26 cellular contexts compared by ENCODE assay signal in the genomic region with DNA sequence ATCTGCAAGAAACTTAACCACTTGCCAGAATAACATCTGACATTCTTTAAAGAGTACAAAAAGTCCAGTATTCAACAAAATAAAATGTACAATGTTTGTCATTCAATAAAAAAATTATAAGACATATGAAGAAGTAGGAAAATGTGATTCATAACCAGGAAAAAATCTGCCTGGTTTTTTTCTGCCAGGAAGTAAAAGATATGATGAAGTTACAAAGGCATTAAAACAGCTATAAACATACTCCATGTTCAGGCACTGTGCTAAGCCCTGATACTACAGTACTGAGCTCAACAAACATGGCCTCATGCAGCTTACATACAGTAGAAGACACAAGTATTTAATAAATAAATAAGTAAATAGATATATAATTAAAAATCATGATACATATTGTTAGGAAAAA.
"Had no signal": no experiment of that assay in that cellular context is flagged by ENCODE, and none has a peak within 500 bp of the region (broad histone marks: within the 10 kb centered on the region; RNA-seq: fewer than 3 reads in every experiment).

No MANE protein-coding gene starts in this region.

- H3K27me3 Mint-ChIP-seq: activated CD4-positive, alpha-beta memory T cell treated with anti-CD3 and anti-CD28 coated beads for 36 hours; activated CD4-positive, alpha-beta T cell treated with anti-CD3 and anti-CD28 coated beads, Interleukin-2, amount 10 ng/mL, durations not matched to agents 7 days and 5 days; activated naive CD4-positive, alpha-beta T cell treated with anti-CD3 and anti-CD28 coated beads, Interleukin-2, amount 10 ng/mL, durations not matched to agents 7 days and 5 days; activated naive CD8-positive, alpha-beta T cell treated with anti-CD3 and anti-CD28 coated beads for 36 hours; activated T-helper 17 cell treated with anti-CD3 and anti-CD28 coated beads, Interleukin-2, amount 50 U/mL, for 72 hours; T-helper 17 cell had no signal

- H3K4me3 Mint-ChIP-seq: activated B cell treated with CpG ODN at 0.5 μM for 24 hours; activated CD4-positive, alpha-beta memory T cell treated with anti-CD3 and anti-CD28 coated beads for 36 hours; activated CD4-positive, alpha-beta T cell treated with anti-CD3 and anti-CD28 coated beads, Interleukin-2, amount 10 ng/mL, durations not matched to agents 7 days and 5 days; activated naive CD4-positive, alpha-beta T cell treated with anti-CD3 and anti-CD28 coated beads, Interleukin-2, amount 10 ng/mL, durations not matched to agents 7 days and 5 days; activated naive CD8-positive, alpha-beta T cell treated with anti-CD3 and anti-CD28 coated beads for 36 hours; activated T-helper 17 cell treated with anti-CD3 and anti-CD28 coated beads, Interleukin-2, amount 50 U/mL, for 72 hours; T-helper 17 cell had no signal

- ATAC-seq: activated T-helper 17 cell treated with anti-CD3 and anti-CD28 coated beads, Interleukin-2, amount 50 U/mL, for 72 hours; T-helper 17 cell had no signal

- H3K36me3 ChIP-seq: MG63 had no signal

- H3K4me1 Mint-ChIP-seq: activated B cell treated with CpG ODN at 0.5 μM for 24 hours; activated naive CD8-positive, alpha-beta T cell treated with anti-CD3 and anti-CD28 coated beads for 36 hours had no signal

- H3K27ac ChIP-seq: PC-9 had no signal

- DNase-seq: activated B cell treated with CpG ODN at 0.5 μM for 24 hours; activated CD4-positive, alpha-beta memory T cell treated with anti-CD3 and anti-CD28 coated beads for 36 hours; activated CD4-positive, alpha-beta T cell treated with anti-CD3 and anti-CD28 coated beads for 1 hour; activated CD4-positive, alpha-beta T cell treated with anti-CD3 and anti-CD28 coated beads, Interleukin-2, amount 10 ng/mL, durations not matched to agents 7 days and 5 days; activated CD8-positive, alpha-beta memory T cell treated with anti-CD3 and anti-CD28 coated beads for 24 hours; activated gamma-delta T cell treated with Interleukin-2 at 50 U/mL for 16 hours; activated naive CD4-positive, alpha-beta T cell treated with anti-CD3 and anti-CD28 coated beads, Interleukin-2, amount 10 ng/mL, durations not matched to agents 7 days and 5 days; activated naive CD8-positive, alpha-beta T cell treated with anti-CD3 and anti-CD28 coated beads for 36 hours; activated T-cell treated with anti-CD3 and anti-CD28 coated beads, Interleukin-2, amount 50 U/mL, for 48 hours; anterior cingulate cortex; caudate nucleus; KG1; MG63; MV-4-11; NCI-H1092 treated with DMSO at 0.1 percent for 48 hours; NCI-H1417 treated with DMSO at 0.1 percent for 48 hours; NCI-H1694; NCI-H2029; NCI-H2107; NCI-H446; NCI-H524; PC-9; SIG-M5; T-helper 17 cell; T-helper 9 cell had no signal

- H3K27ac Mint-ChIP-seq: activated B cell treated with CpG ODN at 0.5 μM for 24 hours; activated CD4-positive, alpha-beta memory T cell treated with anti-CD3 and anti-CD28 coated beads for 36 hours; activated CD4-positive, alpha-beta T cell treated with anti-CD3 and anti-CD28 coated beads, Interleukin-2, amount 10 ng/mL, durations not matched to agents 7 days and 5 days; activated naive CD4-positive, alpha-beta T cell treated with anti-CD3 and anti-CD28 coated beads, Interleukin-2, amount 10 ng/mL, durations not matched to agents 7 days and 5 days; activated naive CD8-positive, alpha-beta T cell treated with anti-CD3 and anti-CD28 coated beads for 36 hours; activated T-helper 17 cell treated with anti-CD3 and anti-CD28 coated beads, Interleukin-2, amount 50 U/mL, for 72 hours; T-helper 17 cell had no signal

- H3K4me3 ChIP-seq: MG63, PC-9 had no signal

- H3K4me2 ChIP-seq: PC-9 had no signal

- H3K27me3 ChIP-seq: MG63 had no signal

- H3K9me3 ChIP-seq: MG63 had no signal

- H2AFZ ChIP-seq: PC-9 had no signal
